4 cellular contexts compared by ENCODE assay signal in genomic region chr1:90223401-90223800, GRCh38.
"Had no signal": no experiment of that assay in that cellular context is flagged by ENCODE, and none has a peak within 500 bp of the region (broad histone marks: within the 10 kb centered on the region; RNA-seq: fewer than 3 reads in every experiment).

No MANE protein-coding gene starts in this region.

- H3K4me3 ChIP-seq: GM23338 had no signal

- DNase-seq: H9, HCEC 1CT, KBM-7 had no signal
